ENCODE assay signal across 17 cellular contexts in the genomic region with DNA sequence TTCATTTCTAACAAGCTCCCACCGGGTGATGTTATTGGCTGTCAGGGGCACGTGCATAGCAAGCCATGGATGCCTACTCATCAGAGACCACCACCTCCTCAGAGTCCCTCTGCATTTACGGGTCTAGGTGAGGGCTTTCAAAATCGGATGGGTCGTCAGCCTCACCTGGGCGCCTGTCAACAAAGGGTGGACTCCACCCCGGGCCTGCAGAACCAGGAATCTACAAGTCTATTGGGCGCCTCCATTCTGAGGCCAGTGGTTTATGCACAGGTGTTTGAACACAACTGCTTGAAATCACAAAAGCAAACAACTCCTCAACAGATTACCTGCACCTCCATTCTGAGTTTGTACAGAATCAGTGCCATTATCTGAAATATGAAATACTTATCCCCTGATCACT.
"Had no signal": no experiment of that assay in that cellular context is flagged by ENCODE, and none has a peak within 500 bp of the region (broad histone marks: within the 10 kb centered on the region; RNA-seq: fewer than 3 reads in every experiment).

No MANE protein-coding gene starts in this region.

- H3K27ac ChIP-seq: brain microvascular endothelial cell, foreskin keratinocyte, lower lobe of right lung, neutrophil, right atrium auricular region had no signal

- H3K27me3 Mint-ChIP-seq: activated T-helper 17 cell treated with anti-CD3 and anti-CD28 coated beads, Interleukin-2, amount 50 U/mL, for 72 hours; central memory CD8-positive, alpha-beta T cell; effector memory CD8-positive, alpha-beta T cell; naive B cell; stimulated activated naive CD8-positive, alpha-beta T cell treated with anti-CD3 and anti-CD28 coated beads, Interleukin-15, Interleukin-2, amounts not matched to agents 100 ng/mL and 50 ng/mL, for 24 hours had no signal

- H3K4me1 Mint-ChIP-seq: activated T-helper 17 cell treated with anti-CD3 and anti-CD28 coated beads, Interleukin-2, amount 50 U/mL, for 72 hours; central memory CD8-positive, alpha-beta T cell; immature natural killer cell had no signal

- H3K9me3 ChIP-seq: lower lobe of right lung, neutrophil, right atrium auricular region had no signal

- H3K27ac Mint-ChIP-seq: activated T-helper 17 cell treated with anti-CD3 and anti-CD28 coated beads, Interleukin-2, amount 50 U/mL, for 72 hours; effector memory CD8-positive, alpha-beta T cell; immature natural killer cell; stimulated activated naive CD8-positive, alpha-beta T cell treated with anti-CD3 and anti-CD28 coated beads, Interleukin-15, Interleukin-2, amounts not matched to agents 100 ng/mL and 50 ng/mL, for 24 hours had no signal

- H3K27me3 ChIP-seq: brain microvascular endothelial cell, foreskin keratinocyte, neutrophil, right atrium auricular region had no signal

- DNase-seq: activated CD4-positive, alpha-beta T cell treated with anti-CD3 and anti-CD28 coated beads, Interleukin-2, amount 50 U/mL, for 4 hours; activated naive CD4-positive, alpha-beta T cell treated with Interleukin-2 at 50 U/mL for 16 hours; anterior cingulate cortex; brain microvascular endothelial cell; effector memory CD8-positive, alpha-beta T cell; immature natural killer cell; lower lobe of right lung; naive B cell; posterior cingulate gyrus had no signal

- H3K4me3 ChIP-seq: lower lobe of right lung, right atrium auricular region, smooth muscle cell had no signal

- H3K9me3 Mint-ChIP-seq: activated T-helper 17 cell treated with anti-CD3 and anti-CD28 coated beads, Interleukin-2, amount 50 U/mL, for 72 hours; central memory CD8-positive, alpha-beta T cell; effector memory CD8-positive, alpha-beta T cell; immature natural killer cell had no signal

- H3K36me3 Mint-ChIP-seq: immature natural killer cell, naive B cell had no signal

- H3K36me3 ChIP-seq: brain microvascular endothelial cell, lower lobe of right lung, neutrophil, right atrium auricular region had no signal

- H3K4me3 Mint-ChIP-seq: activated T-helper 17 cell treated with anti-CD3 and anti-CD28 coated beads, Interleukin-2, amount 50 U/mL, for 72 hours; central memory CD8-positive, alpha-beta T cell; effector memory CD8-positive, alpha-beta T cell; immature natural killer cell; naive B cell; stimulated activated naive CD8-positive, alpha-beta T cell treated with anti-CD3 and anti-CD28 coated beads, Interleukin-15, Interleukin-2, amounts not matched to agents 100 ng/mL and 50 ng/mL, for 24 hours had no signal

- ATAC-seq: activated CD4-positive, CD25-positive, alpha-beta regulatory T cell treated with anti-CD3 and anti-CD28 coated beads, Interleukin-2, amount 50 U/mL, for 24 hours; activated T-helper 17 cell treated with anti-CD3 and anti-CD28 coated beads, Interleukin-2, amount 50 U/mL, for 72 hours; effector memory CD8-positive, alpha-beta T cell; foreskin keratinocyte had no signal
